8 cellular contexts compared by ENCODE assay signal in genomic region chr7:141737836-141738591, GRCh38.
DNase-seq lines count a peak whose midpoint lies in the region; ATAC-seq and TF ChIP-seq lines count a peak whose summit lies in the region.

Gene SSBP1 (plus strand): TSS chr7:141738358. CDS start chr7:141739167, 809 bp downstream.

- H3K27me3 ChIP-seq in RWPE2 (ENCODE audit: insufficient read depth, poor library complexity, severe bottlenecking), result no peaks in the 10 kb centered on the region

- H3K27me3 Mint-ChIP-seq in nephron (ENCODE audit: low read depth), result no peaks in the 10 kb centered on the region
- H3K27me3 Mint-ChIP-seq in stimulated activated naive CD8-positive, alpha-beta T cell treated with anti-CD3 and anti-CD28 coated beads, Interleukin-15, amount 100 ng/mL, for 72 hours, result no peaks in the 10 kb centered on the region

- peak; percentile 77 for TF ChIP-seq CTCF in LNCaP clone FGC (IDR thresholded peaks at IDR 0.05; ENCODE audit: control insufficient read depth, extremely low read depth, insufficient read depth)
- peak; percentile 98 for TF ChIP-seq CTCF in RWPE2 (IDR thresholded peaks at IDR 0.05; ENCODE audit: poor library complexity, severe bottlenecking)
- TF ChIP-seq CTCF in fibroblast of pulmonary artery (IDR thresholded peaks at IDR 0.05; ENCODE audit: low read length, missing control alignments), result peak; percentile 78
- peak; percentile 74 to 89 (median 82) for TF ChIP-seq CTCF in nephron (IDR thresholded peaks at IDR 0.05; ENCODE audit: unreplicated experiment in 3 of 3)

- H3K4me3 ChIP-seq in LNCaP clone FGC (ENCODE audit: low read depth, low read length), result peak within 1 kb of the TSS; percentile 88
- peak within 1 kb of the TSS; percentile 73 for H3K4me3 ChIP-seq in RWPE2 (ENCODE audit: severe bottlenecking)
- peak within 1 kb of the TSS; percentile 93 for H3K4me3 ChIP-seq in fibroblast of pulmonary artery (replicated peaks; ENCODE audit: low read depth, low read length)

- no peaks in the 10 kb centered on the region for H3K9me3 ChIP-seq in RWPE2 (ENCODE audit: severe bottlenecking)

- ATAC-seq in RWPE2 (ENCODE audit: low read depth), result peak; percentile 89
- peak; percentile 93 for ATAC-seq in stimulated activated naive CD8-positive, alpha-beta T cell treated with anti-CD3 and anti-CD28 coated beads, Interleukin-15, amount 100 ng/mL, for 72 hours

- peaks cover 23% of the 10 kb centered on the region for H3K36me3 Mint-ChIP-seq in nephron (ENCODE audit: low read depth)

- peak; percentile 96 for DNase-seq in ELF-1 (ENCODE audit: low read depth, low spot score)
- DNase-seq in GOT3 (lab: John Stamatoyannopoulos, UW), result peak; percentile 76
- DNase-seq in LNCaP clone FGC (ENCODE audit: low read depth), result peak; percentile 93
- peak; percentile 85 for DNase-seq in RWPE2 (ENCODE audit: low spot score)
- DNase-seq in activated T-helper 9 cell treated with anti-CD3 and anti-CD28 coated beads, Interleukin-2, amount 50 U/mL, for 16 hours (ENCODE audit: low read depth), result peak; percentile 87
- DNase-seq in fibroblast of pulmonary artery (ENCODE audit: low read depth), result peak; percentile 98
- peak; percentile 91 to 96 for DNase-seq in stimulated activated naive CD8-positive, alpha-beta T cell treated with anti-CD3 and anti-CD28 coated beads, Interleukin-15, amount 100 ng/mL, for 72 hours

- peaks cover 22% of the 10 kb centered on the region for H3K4me1 Mint-ChIP-seq in nephron
- H3K4me1 Mint-ChIP-seq in stimulated activated naive CD8-positive, alpha-beta T cell treated with anti-CD3 and anti-CD28 coated beads, Interleukin-15, amount 100 ng/mL, for 72 hours, result peaks cover 51% of the 10 kb centered on the region

- H3K4me1 ChIP-seq in RWPE2 (ENCODE audit: insufficient read depth, poor library complexity, severe bottlenecking), result peaks cover 10% of the 10 kb centered on the region

- H3K4me3 Mint-ChIP-seq in nephron, result peak within 1 kb of the TSS; percentile 98 to 99 (median 98)
- H3K4me3 Mint-ChIP-seq in stimulated activated naive CD8-positive, alpha-beta T cell treated with anti-CD3 and anti-CD28 coated beads, Interleukin-15, amount 100 ng/mL, for 72 hours, result peak within 1 kb of the TSS; percentile 95 to 99

- H3K27ac Mint-ChIP-seq in nephron, result peak within 1 kb of the TSS; percentile 88 to 97 (median 97)
- peak within 1 kb of the TSS; percentile 99 for H3K27ac Mint-ChIP-seq in stimulated activated naive CD8-positive, alpha-beta T cell treated with anti-CD3 and anti-CD28 coated beads, Interleukin-15, amount 100 ng/mL, for 72 hours

- peak within 1 kb of the TSS; percentile 25 for H3K27ac ChIP-seq in RWPE2 (ENCODE audit: poor library complexity, severe bottlenecking)

- H3K9me3 Mint-ChIP-seq in nephron, result no peaks in the 10 kb centered on the region
- H3K9me3 Mint-ChIP-seq in stimulated activated naive CD8-positive, alpha-beta T cell treated with anti-CD3 and anti-CD28 coated beads, Interleukin-15, amount 100 ng/mL, for 72 hours, result no peaks in the 10 kb centered on the region

- peaks cover 47% of the 10 kb centered on the region for H3K36me3 ChIP-seq in RWPE2 (ENCODE audit: low read depth)

Comparison
In these comparisons a context has a peak if more than half of its experiments do, and no peak if none do; other contexts are left out.
1. Peak in every context shown above with its lines: DNase-seq, ATAC-seq, H3K4me3 ChIP-seq and H3K27ac ChIP-seq.